ENCODE assay signal across 21 cellular contexts in genomic region chr3:175200391-175200790, GRCh38.
"Had no signal": no experiment of that assay in that cellular context is flagged by ENCODE, and none has a peak within 500 bp of the region (broad histone marks: within the 10 kb centered on the region; RNA-seq: fewer than 3 reads in every experiment).

No MANE protein-coding gene starts in this region.

- H3K27ac ChIP-seq: neural progenitor cell, pancreas, sigmoid colon had no signal

- ATAC-seq: pancreas; stimulated activated memory B cell treated with anti-CD40 and anti-IgM and Interleukin-4, amounts not matched to agents 10 μg/mL and 1 μg/mL and 100 μg/mL, for 72 hours had no signal

- H3K36me3 Mint-ChIP-seq: activated naive CD8-positive, alpha-beta T cell treated with anti-CD3 and anti-CD28 coated beads for 36 hours; immature natural killer cell; naive B cell; neural progenitor cell; stimulated activated memory B cell treated with anti-CD40 and anti-IgM and Interleukin-4, amounts not matched to agents 10 μg/mL and 1 μg/mL and 100 μg/mL, for 72 hours had no signal

- H3K27me3 ChIP-seq: neural progenitor cell, pancreas, sigmoid colon had no signal

- H3K9ac ChIP-seq: neural progenitor cell had no signal

- H3K9me3 ChIP-seq: pancreas had no signal

- FAIRE-seq: frontal cortex, pancreas, TTC549 had no signal

- DNase-seq: activated CD4-positive, alpha-beta T cell treated with anti-CD3 and anti-CD28 coated beads, Interleukin-2, amount 10 ng/mL, durations not matched to agents 7 days and 5 days; activated CD4-positive, CD25-positive, alpha-beta regulatory T cell; activated CD8-positive, alpha-beta memory T cell treated with anti-CD3 and anti-CD28 coated beads for 24 hours; activated gamma-delta T cell treated with Interleukin-2 at 50 U/mL for 16 hours; activated naive CD8-positive, alpha-beta T cell treated with anti-CD3 and anti-CD28 coated beads for 36 hours; anterior cingulate cortex; cerebellar nuclear complex; effector memory CD4-positive, alpha-beta T cell; head of caudate nucleus; immature natural killer cell; naive B cell; pancreas; sigmoid colon; stimulated activated CD4-positive, alpha-beta T cell treated with anti-CD3 and anti-CD28 coated beads, Interleukin-12 subunit alpha, Interleukin-12 subunit beta, amount 100 ng/mL, for 4 hours; stimulated activated CD4-positive, alpha-beta T cell treated with anti-CD3 and anti-CD28 coated beads, Interleukin-2, amount 100 ng/mL, for 24 hours; T-helper 2 cell had no signal

- H3K4me3 Mint-ChIP-seq: activated CD4-positive, alpha-beta T cell treated with anti-CD3 and anti-CD28 coated beads, Interleukin-2, amount 10 ng/mL, durations not matched to agents 7 days and 5 days; activated naive CD8-positive, alpha-beta T cell treated with anti-CD3 and anti-CD28 coated beads for 36 hours; immature natural killer cell; naive B cell; neural progenitor cell; stimulated activated memory B cell treated with anti-CD40 and anti-IgM and Interleukin-4, amounts not matched to agents 10 μg/mL and 1 μg/mL and 100 μg/mL, for 72 hours had no signal

- H2AFZ ChIP-seq: neural progenitor cell had no signal

- H3K4me1 Mint-ChIP-seq: activated CD4-positive, alpha-beta T cell treated with anti-CD3 and anti-CD28 coated beads, Interleukin-2, amount 10 ng/mL, durations not matched to agents 7 days and 5 days; activated naive CD8-positive, alpha-beta T cell treated with anti-CD3 and anti-CD28 coated beads for 36 hours; immature natural killer cell; naive B cell; stimulated activated memory B cell treated with anti-CD40 and anti-IgM and Interleukin-4, amounts not matched to agents 10 μg/mL and 1 μg/mL and 100 μg/mL, for 72 hours had no signal

- H3K27ac Mint-ChIP-seq: activated CD4-positive, alpha-beta T cell treated with anti-CD3 and anti-CD28 coated beads, Interleukin-2, amount 10 ng/mL, durations not matched to agents 7 days and 5 days; activated naive CD8-positive, alpha-beta T cell treated with anti-CD3 and anti-CD28 coated beads for 36 hours; immature natural killer cell; naive B cell; neural progenitor cell; stimulated activated memory B cell treated with anti-CD40 and anti-IgM and Interleukin-4, amounts not matched to agents 10 μg/mL and 1 μg/mL and 100 μg/mL, for 72 hours had no signal

- H3K36me3 ChIP-seq: neural progenitor cell, pancreas, sigmoid colon had no signal

- H3K4me1 ChIP-seq: neural progenitor cell, pancreas had no signal

- H3K4me2 ChIP-seq: neural progenitor cell had no signal

- H3K4me3 ChIP-seq: lung, neural progenitor cell, pancreas, sigmoid colon had no signal
